22 cellular contexts compared by ENCODE assay signal in the genomic region with DNA sequence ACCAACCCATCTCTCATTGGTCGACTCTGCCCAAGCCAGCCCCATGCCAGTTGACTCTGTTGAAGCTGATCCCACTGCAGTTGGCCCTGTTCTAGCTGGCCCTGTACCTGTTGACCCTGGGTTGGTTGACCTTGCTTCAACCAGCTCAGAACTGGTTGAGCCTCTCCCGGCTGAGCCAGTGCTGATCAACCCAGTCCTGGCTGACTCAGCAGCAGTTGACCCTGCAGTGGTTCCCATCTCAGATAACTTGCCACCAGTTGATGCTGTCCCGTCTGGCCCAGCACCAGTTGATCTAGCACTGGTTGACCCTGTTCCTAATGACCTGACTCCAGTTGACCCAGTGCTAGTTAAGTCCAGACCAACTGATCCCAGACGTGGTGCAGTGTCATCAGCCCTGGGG. TPM values are rescaled to one million over a fixed set of nuclear protein-coding genes. Genes with fewer than 3 reads are reported as not detected.
DNase-seq lines count a peak whose midpoint lies in the region; ATAC-seq and TF ChIP-seq lines count a peak whose summit lies in the region.
"Had no signal": no experiment of that assay in that cellular context is flagged by ENCODE, and none has a peak within 500 bp of the region (broad histone marks: within the 10 kb centered on the region; RNA-seq: fewer than 3 reads in every experiment).

No MANE protein-coding gene starts in this region.

- no peak overlapping the region for H3K27ac ChIP-seq in suprapubic skin
- H3K27ac ChIP-seq: 22Rv1, HL-60 had no signal

- intact Hi-C loops in activated CD4-positive, alpha-beta T cell treated with anti-CD3 and anti-CD28 coated beads for 36 hours (cut with DNase I, micrococcal nuclease), result no loop called here

- H3K9me3 Mint-ChIP-seq in activated CD4-positive, alpha-beta T cell treated with anti-CD3 and anti-CD28 coated beads for 36 hours (ENCODE audit: low read depth), result no peaks in the 10 kb centered on the region
- no peaks in the 10 kb centered on the region for H3K9me3 Mint-ChIP-seq in activated T-helper 17 cell treated with anti-CD3 and anti-CD28 coated beads, Interleukin-2, amount 50 U/mL, for 72 hours
- H3K9me3 Mint-ChIP-seq in nephron progenitor cell, result no peaks in the 10 kb centered on the region
- H3K9me3 Mint-ChIP-seq: CD8-positive, alpha-beta T cell had no signal

- H3K4me1 ChIP-seq in suprapubic skin, result peaks cover 22% of the 10 kb centered on the region

- H3K4me3 ChIP-seq in suprapubic skin, result no peak overlapping the region

- no peak for TF ChIP-seq POLR2A in suprapubic skin (IDR thresholded peaks at IDR 0.05)

- POLR2A ChIA-PET in activated CD4-positive, alpha-beta T cell treated with anti-CD3 and anti-CD28 coated beads for 36 hours (lab: Charles Lee), result interaction anchor here (0.7 to 1.2 kb wide), 2 partner anchors 9 to 10 kb away, joined by 3 read pairs; no protein-coding TSS in a partner anchor

- no peaks in the 10 kb centered on the region for H3K9me3 ChIP-seq in suprapubic skin

- TF ChIP-seq CTCF in GM13976 (IDR thresholded peaks at IDR 0.05; ENCODE audit: borderline replicate concordance, control extremely low read depth, extremely low read depth, insufficient read depth, missing control alignments), result no peak
- no peak for TF ChIP-seq CTCF in nephron progenitor cell (IDR thresholded peaks at IDR 0.05)
- TF ChIP-seq CTCF in suprapubic skin (IDR thresholded peaks at IDR 0.05), result no peak

- no peaks in the 10 kb centered on the region for H3K27me3 ChIP-seq in suprapubic skin

- H3K27ac Mint-ChIP-seq in activated CD4-positive, alpha-beta T cell treated with anti-CD3 and anti-CD28 coated beads for 36 hours, result peak overlapping the region; percentile 3
- peak overlapping the region; percentile 65 for H3K27ac Mint-ChIP-seq in activated T-helper 17 cell treated with anti-CD3 and anti-CD28 coated beads, Interleukin-2, amount 50 U/mL, for 72 hours
- peak overlapping the region; percentile 78 for H3K27ac Mint-ChIP-seq in nephron progenitor cell
- H3K27ac Mint-ChIP-seq: CD8-positive, alpha-beta T cell had no signal

- H3K36me3 Mint-ChIP-seq in activated CD4-positive, alpha-beta T cell treated with anti-CD3 and anti-CD28 coated beads for 36 hours (ENCODE audit: low read depth), result peaks cover 70% of the 10 kb centered on the region
- H3K36me3 Mint-ChIP-seq in activated T-helper 17 cell treated with anti-CD3 and anti-CD28 coated beads, Interleukin-2, amount 50 U/mL, for 72 hours (ENCODE audit: low read depth), result peaks cover 94% of the 10 kb centered on the region
- H3K36me3 Mint-ChIP-seq in nephron progenitor cell (ENCODE audit: low read depth), result peaks cover 61% of the 10 kb centered on the region

- ATAC-seq in activated CD4-positive, alpha-beta T cell treated with anti-CD3 and anti-CD28 coated beads for 36 hours, result no peak
- ATAC-seq in activated T-helper 17 cell treated with anti-CD3 and anti-CD28 coated beads, Interleukin-2, amount 50 U/mL, for 72 hours (replicated peaks), result no peak
- ATAC-seq in GM21529 (IDR thresholded peaks at IDR 0.05; ENCODE audit: unreplicated experiment), result no peak
- ATAC-seq: CD8-positive, alpha-beta T cell had no signal

- no peak for TF ChIP-seq EP300 in suprapubic skin (IDR thresholded peaks at IDR 0.05)

- H3K27me3 Mint-ChIP-seq in activated CD4-positive, alpha-beta T cell treated with anti-CD3 and anti-CD28 coated beads for 36 hours, result no peaks in the 10 kb centered on the region
- no peaks in the 10 kb centered on the region for H3K27me3 Mint-ChIP-seq in activated T-helper 17 cell treated with anti-CD3 and anti-CD28 coated beads, Interleukin-2, amount 50 U/mL, for 72 hours
- no peaks in the 10 kb centered on the region for H3K27me3 Mint-ChIP-seq in nephron progenitor cell (ENCODE audit: low read depth, poor library complexity)

- WGBS in suprapubic skin, result 81% methylated on average over 4 of the region's 4 CpGs

- H3K36me3 ChIP-seq in suprapubic skin, result peaks cover 69% of the 10 kb centered on the region

- H3K4me3 Mint-ChIP-seq in activated CD4-positive, alpha-beta T cell treated with anti-CD3 and anti-CD28 coated beads for 36 hours, result no peak overlapping the region
- no peak overlapping the region for H3K4me3 Mint-ChIP-seq in activated T-helper 17 cell treated with anti-CD3 and anti-CD28 coated beads, Interleukin-2, amount 50 U/mL, for 72 hours
- no peak overlapping the region for H3K4me3 Mint-ChIP-seq in nephron progenitor cell
- H3K4me3 Mint-ChIP-seq: CD8-positive, alpha-beta T cell had no signal

- CTCF ChIA-PET in activated CD4-positive, alpha-beta T cell treated with anti-CD3 and anti-CD28 coated beads for 36 hours (lab: Charles Lee), result interaction anchor here (4.8 kb wide), 1 partner anchor 11 kb away, joined by 13 read pairs; the partner anchor contains the start of gene NOLC1

- peaks cover 21% of the 10 kb centered on the region for H3K4me1 Mint-ChIP-seq in activated CD4-positive, alpha-beta T cell treated with anti-CD3 and anti-CD28 coated beads for 36 hours
- peaks cover 15% of the 10 kb centered on the region for H3K4me1 Mint-ChIP-seq in activated T-helper 17 cell treated with anti-CD3 and anti-CD28 coated beads, Interleukin-2, amount 50 U/mL, for 72 hours
- H3K4me1 Mint-ChIP-seq in nephron progenitor cell, result peaks cover 26% of the 10 kb centered on the region

- DNase-seq in activated CD4-positive, alpha-beta T cell treated with anti-CD3 and anti-CD28 coated beads for 36 hours, result no peak
- no peak for DNase-seq in activated CD4-positive, alpha-beta T cell treated with anti-CD3 and anti-CD28 coated beads, Interleukin-2, amount 50 U/mL, for 4 hours
- DNase-seq in GM13976 (ENCODE audit: low spot score) (peak; percentile 6), nephron progenitor cell (no peak), suprapubic skin (ENCODE audit: low spot score in 2 of 2) (no peak), AG08396 (ENCODE audit: low spot score) (no peak)
- DNase-seq: ACHN; C1 segment of cervical spinal cord; CD8-positive, alpha-beta T cell; DND-41; KBM-7; MM.1S; NCI-H1048; NCI-H1417 treated with DMSO at 0.1 percent for 48 hours; NCI-H187; NCI-H446 treated with DMSO at 0.1 percent for 48 hours; NCI-H526 treated with DMSO at 0.1 percent for 48 hours; SHP77 had no signal

- in situ Hi-C loops in GM13976 (cut with MboI; ENCODE audit: low sequenced_read_pairs, unreplicated experiment), result no loop called here

RNA-seq across cellular contexts. Expression of gene PPRC1, which starts 7.4 kb away (rescaled TPM):
- 10 to 100 TPM; 61.3 to 74.7 TPM for total RNA-seq in activated CD4-positive, alpha-beta T cell treated with anti-CD3 and anti-CD28 coated beads for 36 hours
- total RNA-seq in activated T-helper 17 cell treated with anti-CD3 and anti-CD28 coated beads, Interleukin-2, amount 50 U/mL, for 72 hours, result 10 to 100 TPM; 34.5 to 71.3 TPM
- total RNA-seq in suprapubic skin, result 10 to 100 TPM; 42.6 to 80.0 (median 55.2) TPM

RNA-seq across cellular contexts. Expression of gene NOLC1, which starts 12.0 kb away (rescaled TPM):
- 100 to 1,000 TPM; 206 to 283 TPM for total RNA-seq in activated CD4-positive, alpha-beta T cell treated with anti-CD3 and anti-CD28 coated beads for 36 hours
- 100 to 1,000 TPM in 1 of 2 donors, 10 to 100 TPM in 1; 76.9 to 168 TPM for total RNA-seq in activated T-helper 17 cell treated with anti-CD3 and anti-CD28 coated beads, Interleukin-2, amount 50 U/mL, for 72 hours
- 10 to 100 TPM; 47.8 to 94.9 (median 77.9) TPM for total RNA-seq in suprapubic skin

RNA-seq across cellular contexts. Expression of gene LDB1, which starts 20.1 kb away (rescaled TPM):
- 10 to 100 TPM; 69.6 to 86.7 TPM for total RNA-seq in activated CD4-positive, alpha-beta T cell treated with anti-CD3 and anti-CD28 coated beads for 36 hours
- total RNA-seq in activated T-helper 17 cell treated with anti-CD3 and anti-CD28 coated beads, Interleukin-2, amount 50 U/mL, for 72 hours, result 10 to 100 TPM; 93.6 to 99.1 TPM
- 100 to 1,000 TPM in 2 of 4 donors, 10 to 100 TPM in 2; 62.0 to 217 (median 96.0) TPM for total RNA-seq in suprapubic skin

Comparison
In these comparisons a context has a peak if more than half of its experiments do, and no peak if none do; other contexts are left out.
1. H3K27ac Mint-ChIP-seq: peak in every context shown above with its lines; median percentile 78 in nephron progenitor cell; 65 in activated T-helper 17 cell treated with anti-CD3 and anti-CD28 coated beads, Interleukin-2, amount 50 U/mL, for 72 hours; 3 in activated CD4-positive, alpha-beta T cell treated with anti-CD3 and anti-CD28 coated beads for 36 hours.